ENCODE assay signal across 15 cellular contexts in genomic region chr7:69814421-69814962, GRCh38.
DNase-seq lines count a peak whose midpoint lies in the region; ATAC-seq and TF ChIP-seq lines count a peak whose summit lies in the region.
"Had no signal": no experiment of that assay in that cellular context is flagged by ENCODE, and none has a peak within 500 bp of the region (broad histone marks: within the 10 kb centered on the region; RNA-seq: fewer than 3 reads in every experiment).

No MANE protein-coding gene starts in this region.

- ATAC-seq in gastroesophageal sphincter (peak; percentile 37), HG02840 (IDR thresholded peaks at IDR 0.05; ENCODE audit: low FRiP score, unreplicated experiment) (no peak)
- ATAC-seq: activated naive CD4-positive, alpha-beta T cell treated with anti-CD3 and anti-CD28 coated beads, Interleukin-2, amount 50 U/mL, for 72 hours had no signal

- 35 to 66% methylated on average over 6 to 11 of the region's 14 CpGs for WGBS in gastroesophageal sphincter (ENCODE audit: low coverage in 1 of 2), 2 donors

- H3F3A ChIP-seq in OCI-LY1 (ENCODE audit: insufficient read depth, low read length): no peaks in the 10 kb centered on the region

- H3K9me3 ChIP-seq in OCI-LY1 (ENCODE audit: low read length) (no peaks in the 10 kb centered on the region), gastroesophageal sphincter (no peaks in the 10 kb centered on the region), osteoblast (ENCODE audit: low read depth, low read length) (no peaks in the 10 kb centered on the region)
- H3K9me3 ChIP-seq: prostate gland had no signal

- H3K36me3 ChIP-seq in OCI-LY1 (ENCODE audit: insufficient read depth, low read length): no peaks in the 10 kb centered on the region
- no peaks in the 10 kb centered on the region for H3K36me3 ChIP-seq in gastroesophageal sphincter
- no peaks in the 10 kb centered on the region for H3K36me3 ChIP-seq in osteoblast (ENCODE audit: insufficient read depth, low read length)
- H3K36me3 ChIP-seq: prostate gland had no signal

- H3K4me1 ChIP-seq in OCI-LY1 (ENCODE audit: insufficient read depth, low read length, severe bottlenecking): peaks cover 77% of the 10 kb centered on the region
- H3K4me1 ChIP-seq in gastroesophageal sphincter: peaks cover 8 to 68% (median 38%) of the 10 kb centered on the region in 3 donors
- H3K4me1 ChIP-seq in osteoblast (ENCODE audit: insufficient read depth, low read length): peaks cover 19% of the 10 kb centered on the region
- H3K4me1 ChIP-seq: prostate gland had no signal

- peak; percentile 8 for DNase-seq in AG09309 (ENCODE audit: low read depth)
- DNase-seq in osteoblast (ENCODE audit: insufficient read length, low spot score, missing footprints): peak; percentile 77
- DNase-seq in stimulated activated CD4-positive, alpha-beta T cell treated with anti-CD3 and anti-CD28 coated beads, Interleukin-15, amount 100 ng/mL, for 24 hours: no peak
- DNase-seq in SHP77 (lab: John Stamatoyannopoulos, UW): no peak
- DNase-seq in DMS79 treated with DMSO at 0.1 percent for 48 hours (lab: John Stamatoyannopoulos, UW): no peak
- DNase-seq: activated CD4-positive, alpha-beta memory T cell treated with anti-CD3 and anti-CD28 coated beads, Interleukin-2, amount 10 ng/mL, durations not matched to agents 7 days and 5 days; HFFc6; MM.1S; NCI-H526 treated with DMSO at 0.1 percent for 48 hours had no signal

- no peak overlapping the region for H3K9ac ChIP-seq in OCI-LY1 (ENCODE audit: low read length)

- TF ChIP-seq POLR2A in gastroesophageal sphincter (IDR thresholded peaks at IDR 0.05): no peak

- TF ChIP-seq CTCF in AG09309 (IDR thresholded peaks at IDR 0.05; ENCODE audit: control insufficient read depth, insufficient read depth, low read depth, low read length, missing control alignments) (no peak), OCI-LY1 (IDR thresholded peaks at IDR 0.05; ENCODE audit: low read length) (no peak), gastroesophageal sphincter (IDR thresholded peaks at IDR 0.05) (no peak), osteoblast (IDR thresholded peaks at IDR 0.05; ENCODE audit: extremely low read depth, low read depth, low read length) (no peak)

- H2AFZ ChIP-seq in OCI-LY1 (ENCODE audit: low read length) (no peak overlapping the region), osteoblast (ENCODE audit: low read length) (peak overlapping the region; percentile 39)

- H3K4me2 ChIP-seq in OCI-LY1 (ENCODE audit: low read length) (no peak overlapping the region), osteoblast (ENCODE audit: insufficient read depth, low read length) (peak overlapping the region; percentile 55)

- H4K20me1 ChIP-seq in OCI-LY1 (ENCODE audit: insufficient read depth, low read length): no peaks in the 10 kb centered on the region
- H4K20me1 ChIP-seq in osteoblast (ENCODE audit: insufficient read depth, low read length): no peaks in the 10 kb centered on the region

- TF ChIP-seq EP300 in gastroesophageal sphincter (IDR thresholded peaks at IDR 0.05): no peak

- peaks cover 92% of the 10 kb centered on the region for H3K79me2 ChIP-seq in OCI-LY1 (ENCODE audit: insufficient read depth, low read length)
- no peaks in the 10 kb centered on the region for H3K79me2 ChIP-seq in osteoblast (ENCODE audit: insufficient read depth, low read length)

- H3K4me3 ChIP-seq in AG09309 (ENCODE audit: control insufficient read depth, low read depth, low read length) (no peak overlapping the region), OCI-LY1 (ENCODE audit: low read depth, low read length, poor library complexity, severe bottlenecking) (no peak overlapping the region), gastroesophageal sphincter (no peak overlapping the region), osteoblast (ENCODE audit: insufficient read depth, low read length) (peak overlapping the region; percentile 24)
- H3K4me3 ChIP-seq: prostate gland had no signal

- H3K27me3 ChIP-seq in OCI-LY1 (ENCODE audit: insufficient read depth, low read length): no peaks in the 10 kb centered on the region
- no peaks in the 10 kb centered on the region for H3K27me3 ChIP-seq in gastroesophageal sphincter
- no peaks in the 10 kb centered on the region for H3K27me3 ChIP-seq in osteoblast (ENCODE audit: insufficient read depth, low read length)

- H3K27ac ChIP-seq in OCI-LY1 (ENCODE audit: low read depth, low read length, poor library complexity, severe bottlenecking): peak overlapping the region; percentile 44
- H3K27ac ChIP-seq in gastroesophageal sphincter: peak overlapping the region in 1 of 4 donors; percentile 16
- H3K27ac ChIP-seq in osteoblast (ENCODE audit: low read depth, low read length): no peak overlapping the region
- H3K27ac ChIP-seq: epithelial cell of prostate, prostate gland had no signal

- H3K9me2 ChIP-seq in OCI-LY1 (ENCODE audit: low read depth, low read length): no peaks in the 10 kb centered on the region

Comparison
In these comparisons a context has a peak if more than half of its experiments do, and no peak if none do; other contexts are left out.
1. DNase-seq: peak in AG09309 (single experiment) and osteoblast (single experiment); none in stimulated activated CD4-positive, alpha-beta T cell treated with anti-CD3 and anti-CD28 coated beads, Interleukin-15, amount 100 ng/mL, for 24 hours (single experiment), SHP77 (0 of 2) and DMS79 treated with DMSO at 0.1 percent for 48 hours (single experiment).